ENCODE assay signal across 1 cellular context in genomic region chr14:32932921-32933622, GRCh38.
TF ChIP-seq lines count a peak whose summit lies in the region.

No MANE protein-coding gene starts in this region.

TF ChIP-seq in WTC11, 78 proteins besides CTCF, POLR2A, EP300 and RAD21 (continued from another document and continues in another):
- peak; percentile 27; the same call in 1 of the 2 replicates for TF ChIP-seq SMAD4 (CRISPR knock-in tag; IDR thresholded peaks at IDR 0.05)
- TF ChIP-seq NFYB (CRISPR knock-in tag; conservative IDR thresholded peaks at IDR 0.05; ENCODE audit: low read depth), result peak; percentile 68
- peak; percentile 93 for TF ChIP-seq NFE2L1 (CRISPR knock-in tag; IDR thresholded peaks at IDR 0.05)
- TF ChIP-seq RORB (CRISPR knock-in tag; IDR thresholded peaks at IDR 0.05), result no peak
- no peak; the same call in 1 of the 2 replicates for TF ChIP-seq STAT6 (CRISPR knock-in tag; conservative IDR thresholded peaks at IDR 0.05; ENCODE audit: low read depth)
- peak; percentile 70; the same call in 1 of the 2 replicates for TF ChIP-seq NR1H2 (CRISPR knock-in tag; IDR thresholded peaks at IDR 0.05)
- TF ChIP-seq KAT7 (CRISPR knock-in tag; IDR thresholded peaks at IDR 0.05; ENCODE audit: borderline replicate concordance), result peak; percentile 77; the same call in 1 of the 2 replicates
- TF ChIP-seq TEAD1 (CRISPR knock-in tag; IDR thresholded peaks at IDR 0.05), result 0 out of 2 replicates have a peak, but pooled peaks have one; percentile 18
- peak; percentile 57 for TF ChIP-seq CREB1 (CRISPR knock-in tag; IDR thresholded peaks at IDR 0.05)
- peak; percentile 63 for TF ChIP-seq USF1 (CRISPR knock-in tag; IDR thresholded peaks at IDR 0.05)
- no peak for TF ChIP-seq ZNF396 (CRISPR knock-in tag; IDR thresholded peaks at IDR 0.05; ENCODE audit: borderline replicate concordance)
- TF ChIP-seq ZNF121 (CRISPR knock-in tag; IDR thresholded peaks at IDR 0.05), result 0 out of 2 replicates have a peak, but pooled peaks have one; percentile 2
- TF ChIP-seq MYBL2 (CRISPR knock-in tag; IDR thresholded peaks at IDR 0.05), result 0 out of 2 replicates have a peak, but pooled peaks have one; percentile 57
- TF ChIP-seq ZBTB21 (CRISPR knock-in tag; IDR thresholded peaks at IDR 0.05; ENCODE audit: borderline replicate concordance), result 0 out of 2 replicates have a peak, but pooled peaks have one; percentile 18
- TF ChIP-seq HMGA2 (CRISPR knock-in tag; IDR thresholded peaks at IDR 0.05), result no peak
- no peak; the same call in none of the 2 replicates for TF ChIP-seq NR2C2 (CRISPR knock-in tag; IDR thresholded peaks at IDR 0.05)
- peak; percentile 55; the same call in 1 of the 2 replicates for TF ChIP-seq ZNF232 (CRISPR knock-in tag; IDR thresholded peaks at IDR 0.05)
- TF ChIP-seq ARID4B (CRISPR knock-in tag; IDR thresholded peaks at IDR 0.05; ENCODE audit: borderline replicate concordance), result 0 out of 2 replicates have a peak, but pooled peaks have one; percentile 61
- TF ChIP-seq IRF1 (CRISPR knock-in tag; IDR thresholded peaks at IDR 0.05), result peak; percentile 91
- no peak for TF ChIP-seq ATF1 (CRISPR knock-in tag; IDR thresholded peaks at IDR 0.05)
- no peak for TF ChIP-seq ZSCAN18 (CRISPR knock-in tag; IDR thresholded peaks at IDR 0.05)
- peak; percentile 54; the same call in 1 of the 2 replicates for TF ChIP-seq SP1 (CRISPR knock-in tag; conservative IDR thresholded peaks at IDR 0.05)
- peak; percentile 89; the same call in 1 of the 2 replicates for TF ChIP-seq FOXJ3 (CRISPR knock-in tag; IDR thresholded peaks at IDR 0.05; ENCODE audit: borderline replicate concordance)
- peak; percentile 99 for TF ChIP-seq ETV6 (CRISPR knock-in tag; IDR thresholded peaks at IDR 0.05)
- TF ChIP-seq ZNF317 (CRISPR knock-in tag; IDR thresholded peaks at IDR 0.05; ENCODE audit: borderline replicate concordance, low read depth), result no peak
- TF ChIP-seq USF2 (CRISPR knock-in tag; IDR thresholded peaks at IDR 0.05), result peak; percentile 53
- peak; percentile 69; the same call in 1 of the 2 replicates for TF ChIP-seq IRF2 (CRISPR knock-in tag; IDR thresholded peaks at IDR 0.05; ENCODE audit: borderline replicate concordance, low read depth)
- peak; percentile 60; the same call in 1 of the 2 replicates for TF ChIP-seq HMGXB4 (CRISPR knock-in tag; IDR thresholded peaks at IDR 0.05)
- peak; percentile 86; the same call in 1 of the 2 replicates for TF ChIP-seq RELA (CRISPR knock-in tag; IDR thresholded peaks at IDR 0.05; ENCODE audit: borderline replicate concordance)
- peak; percentile 72; the same call in 1 of the 2 replicates for TF ChIP-seq ELF4 (CRISPR knock-in tag; IDR thresholded peaks at IDR 0.05; ENCODE audit: low read depth)
- peak; percentile 59 for TF ChIP-seq PRDM15 (CRISPR knock-in tag; IDR thresholded peaks at IDR 0.05)
- peak; percentile 97 for TF ChIP-seq FOXP1 (CRISPR knock-in tag; IDR thresholded peaks at IDR 0.05; ENCODE audit: borderline replicate concordance)
- TF ChIP-seq E2F5 (CRISPR knock-in tag; IDR thresholded peaks at IDR 0.05), result peak; percentile 81
- peak; percentile 96 for TF ChIP-seq FOXP4 (CRISPR knock-in tag; IDR thresholded peaks at IDR 0.05)
- peak; percentile 89 for TF ChIP-seq TP53 (CRISPR knock-in tag; IDR thresholded peaks at IDR 0.05)
- TF ChIP-seq JUN (CRISPR knock-in tag; IDR thresholded peaks at IDR 0.05), result peak; percentile 59; the same call in 1 of the 2 replicates
- TF ChIP-seq ZNF138 (CRISPR knock-in tag; conservative IDR thresholded peaks at IDR 0.05), result no peak; the same call in 1 of the 2 replicates
- peak; percentile 56; the same call in 1 of the 2 replicates for TF ChIP-seq SMAD3 (CRISPR knock-in tag; IDR thresholded peaks at IDR 0.05; ENCODE audit: borderline replicate concordance)
